In the genomic region with DNA sequence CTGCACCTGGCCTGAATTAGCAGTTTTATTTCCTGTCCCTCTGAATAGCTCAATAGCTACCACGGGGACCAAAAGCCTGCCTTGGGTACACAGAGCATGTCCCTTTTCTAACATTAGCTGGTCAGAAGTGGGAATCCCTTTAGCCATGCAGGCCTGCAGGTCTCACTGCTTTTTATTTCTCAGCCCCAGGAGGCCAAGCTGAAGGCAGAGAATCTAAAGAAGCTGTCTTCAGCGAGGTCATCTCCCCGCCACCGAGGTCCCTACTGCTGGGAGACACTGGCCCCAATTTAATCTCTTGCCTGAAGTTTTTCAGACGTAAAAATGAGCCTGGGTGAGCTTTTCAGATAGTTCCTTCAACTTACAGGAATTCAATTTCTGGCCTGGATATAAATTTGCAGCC, we compare ENCODE assay signal across 14 cellular contexts. TPM values are rescaled to one million over a fixed set of nuclear protein-coding genes. Genes with fewer than 3 reads are reported as not detected.
DNase-seq lines count a peak whose midpoint lies in the region; TF ChIP-seq lines count a peak whose summit lies in the region.
"Had no signal": no experiment of that assay in that cellular context is flagged by ENCODE, and none has a peak within 500 bp of the region (broad histone marks: within the 10 kb centered on the region; RNA-seq: fewer than 3 reads in every experiment).

No MANE protein-coding gene starts in this region.

- TF ChIP-seq EP300 in transverse colon (IDR thresholded peaks at IDR 0.05; ENCODE audit: low read depth), result no peak

- WGBS in mesodermal cell (ENCODE audit: insufficient coverage in 2 of 2), 2 experiments, result 65 to 80% methylated on average over 5 of the region's 5 CpGs
- 40 to 69% methylated on average over 1 to 5 of the region's 5 CpGs for WGBS in transverse colon (ENCODE audit: low coverage in 1 of 2), 2 donors

- H3K4me1 ChIP-seq in HUES48 (ENCODE audit: control insufficient read depth, insufficient read depth, low read length), result peaks cover 8% of the 10 kb centered on the region; the same call in 1 of the 2 replicates
- peaks cover 6% of the 10 kb centered on the region for H3K4me1 ChIP-seq in mesodermal cell (ENCODE audit: control insufficient read depth, insufficient read depth, low read length, poor library complexity, severe bottlenecking)
- no peaks in the 10 kb centered on the region for H3K4me1 ChIP-seq in transverse colon

- in situ Hi-C loops in transverse colon (cut with MboI; ENCODE audit: low pct_ligation_motif_present in 1 of 4, low pct_unique_long_range_greater_than_20kb in 1 of 4, low sequenced_read_pairs in 3 of 4), result no loop called here

- H3K9ac ChIP-seq in HUES48 (ENCODE audit: low read depth, low read length), result no peak overlapping the region

- intact Hi-C loops in transverse colon (cut with DNase I; ENCODE audit: low total_unique reads), result no loop called here

- TF ChIP-seq CTCF in type B pancreatic cell (conservative IDR thresholded peaks at IDR 0.05) (no peak), transverse colon (IDR thresholded peaks at IDR 0.05) (no peak)

- POLR2A ChIA-PET in activated CD4-positive, alpha-beta memory T cell treated with anti-CD3 and anti-CD28 coated beads, Interleukin-2, amount 10 ng/mL, durations not matched to agents 7 days and 5 days (lab: Charles Lee), result interaction anchor here (0.8 kb wide), 1 partner anchor 12 kb away, joined by 3 read pairs; no protein-coding TSS in a partner anchor

- CTCF ChIA-PET in activated CD4-positive, alpha-beta memory T cell treated with anti-CD3 and anti-CD28 coated beads, Interleukin-2, amount 10 ng/mL, durations not matched to agents 7 days and 5 days (lab: Charles Lee), result no interaction called here

- peak overlapping the region; percentile 41 for H3K27ac Mint-ChIP-seq in type B pancreatic cell
- H3K27ac Mint-ChIP-seq in T-helper 2 cell treated with Interferon-gamma antibody and Interleukin-4, amounts not matched to agents 5 μg/mL and 100 μg/mL, for 36 hours, result no peak overlapping the region
- no peak overlapping the region for H3K27ac Mint-ChIP-seq in activated CD4-positive, alpha-beta memory T cell treated with anti-CD3 and anti-CD28 coated beads, Interleukin-2, amount 10 ng/mL, durations not matched to agents 7 days and 5 days
- H3K27ac Mint-ChIP-seq: B cell; CD4-positive, alpha-beta T cell had no signal

- H3K9me3 ChIP-seq in HUES48 (ENCODE audit: control insufficient read depth, insufficient read depth, low read length), result no peaks in the 10 kb centered on the region
- H3K9me3 ChIP-seq in mesodermal cell (ENCODE audit: control insufficient read depth, low read length), result peaks cover 3% of the 10 kb centered on the region
- no peaks in the 10 kb centered on the region for H3K9me3 ChIP-seq in transverse colon

- H3K4me3 ChIP-seq in HUES48 (ENCODE audit: low read depth, low read length) (no peak overlapping the region), mesodermal cell (ENCODE audit: extremely low read depth, insufficient read depth, low read length, poor library complexity, severe bottlenecking) (no peak overlapping the region), transverse colon (no peak overlapping the region)

- peak overlapping the region; percentile 42 for H3K27ac ChIP-seq in HUES48 (ENCODE audit: low read depth, low read length)
- peak overlapping the region; percentile 47 for H3K27ac ChIP-seq in cingulate gyrus (ENCODE audit: low read depth, low read length)
- peak overlapping the region; percentile 29 for H3K27ac ChIP-seq in mesodermal cell (ENCODE audit: low read depth, low read length, severe bottlenecking)
- H3K27ac ChIP-seq in transverse colon, result no peak overlapping the region

- H3K27me3 Mint-ChIP-seq in type B pancreatic cell, result no peaks in the 10 kb centered on the region
- H3K27me3 Mint-ChIP-seq in T-helper 2 cell treated with Interferon-gamma antibody and Interleukin-4, amounts not matched to agents 5 μg/mL and 100 μg/mL, for 36 hours (ENCODE audit: low read depth), result no peaks in the 10 kb centered on the region
- no peaks in the 10 kb centered on the region for H3K27me3 Mint-ChIP-seq in activated CD4-positive, alpha-beta memory T cell treated with anti-CD3 and anti-CD28 coated beads, Interleukin-2, amount 10 ng/mL, durations not matched to agents 7 days and 5 days
- H3K27me3 Mint-ChIP-seq: CD4-positive, alpha-beta T cell had no signal

- H3K4me3 Mint-ChIP-seq in type B pancreatic cell, result no peak overlapping the region
- H3K4me3 Mint-ChIP-seq in T-helper 2 cell treated with Interferon-gamma antibody and Interleukin-4, amounts not matched to agents 5 μg/mL and 100 μg/mL, for 36 hours, result no peak overlapping the region
- no peak overlapping the region for H3K4me3 Mint-ChIP-seq in activated CD4-positive, alpha-beta memory T cell treated with anti-CD3 and anti-CD28 coated beads, Interleukin-2, amount 10 ng/mL, durations not matched to agents 7 days and 5 days
- H3K4me3 Mint-ChIP-seq: B cell; CD4-positive, alpha-beta T cell had no signal

- peaks cover 12% of the 10 kb centered on the region for H3K4me1 Mint-ChIP-seq in type B pancreatic cell (ENCODE audit: unreplicated experiment)
- no peaks in the 10 kb centered on the region for H3K4me1 Mint-ChIP-seq in T-helper 2 cell treated with Interferon-gamma antibody and Interleukin-4, amounts not matched to agents 5 μg/mL and 100 μg/mL, for 36 hours (ENCODE audit: low read depth)
- no peaks in the 10 kb centered on the region for H3K4me1 Mint-ChIP-seq in activated CD4-positive, alpha-beta memory T cell treated with anti-CD3 and anti-CD28 coated beads, Interleukin-2, amount 10 ng/mL, durations not matched to agents 7 days and 5 days
- H3K4me1 Mint-ChIP-seq: B cell had no signal

- no peak for DNase-seq in type B pancreatic cell (ENCODE audit: extremely low spot score, unreplicated experiment)
- no peak for DNase-seq in T-helper 2 cell treated with Interferon-gamma antibody and Interleukin-4, amounts not matched to agents 5 μg/mL and 100 μg/mL, for 36 hours (ENCODE audit: low spot score)
- DNase-seq in transverse colon, result no peak
- no peak for DNase-seq in activated CD4-positive, alpha-beta memory T cell treated with anti-CD3 and anti-CD28 coated beads, Interleukin-2, amount 10 ng/mL, durations not matched to agents 7 days and 5 days
- DNase-seq: C1 segment of cervical spinal cord; Calu3; CD4-positive, alpha-beta T cell; DMS 273 treated with DMSO at 0.1 percent for 48 hours; DMS79 had no signal

- H3K27me3 ChIP-seq in HUES48 (ENCODE audit: control insufficient read depth, insufficient read depth, low read length) (no peaks in the 10 kb centered on the region), transverse colon (peaks cover 3% of the 10 kb centered on the region)

- TF ChIP-seq POLR2A in transverse colon (IDR thresholded peaks at IDR 0.05), result no peak

- H3K36me3 Mint-ChIP-seq in type B pancreatic cell, result peaks cover 3% of the 10 kb centered on the region
- H3K36me3 Mint-ChIP-seq in T-helper 2 cell treated with Interferon-gamma antibody and Interleukin-4, amounts not matched to agents 5 μg/mL and 100 μg/mL, for 36 hours (ENCODE audit: low read depth), result no peaks in the 10 kb centered on the region
- no peaks in the 10 kb centered on the region for H3K36me3 Mint-ChIP-seq in activated CD4-positive, alpha-beta memory T cell treated with anti-CD3 and anti-CD28 coated beads, Interleukin-2, amount 10 ng/mL, durations not matched to agents 7 days and 5 days (ENCODE audit: low read depth)

- H3K9me3 Mint-ChIP-seq in type B pancreatic cell, result no peaks in the 10 kb centered on the region
- H3K9me3 Mint-ChIP-seq in T-helper 2 cell treated with Interferon-gamma antibody and Interleukin-4, amounts not matched to agents 5 μg/mL and 100 μg/mL, for 36 hours, result no peaks in the 10 kb centered on the region
- H3K9me3 Mint-ChIP-seq in activated CD4-positive, alpha-beta memory T cell treated with anti-CD3 and anti-CD28 coated beads, Interleukin-2, amount 10 ng/mL, durations not matched to agents 7 days and 5 days, result no peaks in the 10 kb centered on the region
- H3K9me3 Mint-ChIP-seq: CD4-positive, alpha-beta T cell; IgD-negative memory B cell had no signal

- H3K36me3 ChIP-seq in HUES48 (ENCODE audit: control insufficient read depth, insufficient read depth, low read length), result no peaks in the 10 kb centered on the region
- H3K36me3 ChIP-seq in mesodermal cell (ENCODE audit: control insufficient read depth, insufficient read depth, low read length), result no peaks in the 10 kb centered on the region
- H3K36me3 ChIP-seq in transverse colon, result no peaks in the 10 kb centered on the region

RNA-seq across cellular contexts. Expression of gene PIN1, which starts 40.7 kb away (rescaled TPM):
- 91.8 TPM for polyA plus RNA-seq in mesodermal cell (2013, experiment 1 of 2)
- polyA plus RNA-seq in mesodermal cell (2013, experiment 2 of 2), result 75.8 TPM
- total RNA-seq in type B pancreatic cell (ENCODE audit: low replicate concordance), result 59.9 and 69.6 TPM in 2 replicates
- total RNA-seq in transverse colon, result 10 to 100 TPM; 22.9 to 82.5 (median 43.7) TPM
- total RNA-seq in activated CD4-positive, alpha-beta memory T cell treated with anti-CD3 and anti-CD28 coated beads, Interleukin-2, amount 10 ng/mL, durations not matched to agents 7 days and 5 days, result 10 to 100 TPM; 96.0 to 97.0 TPM

RNA-seq across cellular contexts. Expression of gene UBL5, which starts 48.1 kb away (rescaled TPM):
- 737 TPM for polyA plus RNA-seq in mesodermal cell (2013, experiment 1 of 2)
- 650 TPM for polyA plus RNA-seq in mesodermal cell (2013, experiment 2 of 2)
- total RNA-seq in type B pancreatic cell (ENCODE audit: low replicate concordance) (347 and 362 TPM in 2 replicates), transverse colon (100 to 1,000 TPM in 3 of 4 donors, 10 to 100 TPM in 1; 61.0 to 563 (median 249) TPM)
- total RNA-seq in activated CD4-positive, alpha-beta memory T cell treated with anti-CD3 and anti-CD28 coated beads, Interleukin-2, amount 10 ng/mL, durations not matched to agents 7 days and 5 days, result 100 to 1,000 TPM; 339 to 372 TPM

RNA-seq across cellular contexts. Expression of gene FBXL12, which starts 56.9 kb away (rescaled TPM):
- polyA plus RNA-seq in mesodermal cell (2013, experiment 1 of 2), result 36.2 TPM
- polyA plus RNA-seq in mesodermal cell (2013, experiment 2 of 2), result 37.4 TPM
- total RNA-seq in type B pancreatic cell (ENCODE audit: low replicate concordance) (27.8 and 31.4 TPM in 2 replicates), transverse colon (100 to 1,000 TPM in 2 of 4 donors, 10 to 100 TPM in 2; 32.9 to 184 (median 83.1) TPM)
- 10 to 100 TPM; 18.3 to 20.6 TPM for total RNA-seq in activated CD4-positive, alpha-beta memory T cell treated with anti-CD3 and anti-CD28 coated beads, Interleukin-2, amount 10 ng/mL, durations not matched to agents 7 days and 5 days

Comparison
In these comparisons a context has a peak if more than half of its experiments do, and no peak if none do; other contexts are left out.
1. H3K27ac ChIP-seq: peak in HUES48 (single experiment), cingulate gyrus (single experiment) and mesodermal cell (single experiment); none in transverse colon (0 of 4).